In the genomic region with DNA sequence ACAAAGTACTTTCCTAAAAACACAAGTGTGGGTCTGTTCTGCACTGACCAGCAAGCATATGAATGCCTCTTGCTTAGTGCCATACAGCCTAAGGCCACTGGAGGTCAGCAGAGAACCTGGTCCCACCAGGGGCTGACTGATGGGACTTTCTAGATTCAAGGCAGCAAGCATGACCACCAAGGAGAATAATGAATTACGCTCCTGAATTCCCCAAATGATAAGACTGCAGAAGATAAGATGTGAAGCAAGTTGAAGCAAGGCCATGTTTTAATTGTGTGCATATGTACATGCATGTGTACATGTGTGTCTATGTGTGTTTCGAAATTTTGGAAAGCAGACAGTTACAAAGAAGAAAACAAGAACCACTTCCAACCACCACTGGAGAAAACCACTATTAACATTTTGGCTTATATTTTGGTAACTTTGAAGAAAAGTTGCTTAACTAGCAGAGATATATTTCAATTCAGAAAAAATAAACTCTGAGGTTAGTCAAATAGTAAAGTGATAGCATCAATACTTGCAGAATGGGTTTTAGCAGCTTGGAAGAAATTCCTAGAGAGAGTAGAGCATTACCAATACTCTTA, we compare ENCODE assay signal across 8 cellular contexts.
DNase-seq lines count a peak whose midpoint lies in the region; ATAC-seq and TF ChIP-seq lines count a peak whose summit lies in the region.

No MANE protein-coding gene starts in this region.

- H4K8ac ChIP-seq in IMR-90 (ENCODE audit: low read depth in 2 of 2, low read length in 2 of 2): no peak overlapping the region

- peaks cover 7% of the 10 kb centered on the region for H3K4me1 Mint-ChIP-seq in activated T-helper 2 cell treated with anti-CD3 and anti-CD28 coated beads, Interferon-gamma antibody, Interleukin-2, Interleukin-4, amounts not matched to agents 10 μg/mL and 5 μg/mL and 100 μg/mL, durations not matched to agents 14 hours and 24 hours and 36 hours (ENCODE audit: low read depth)
- peaks cover 2% of the 10 kb centered on the region for H3K4me1 Mint-ChIP-seq in osteocyte (ENCODE audit: unreplicated experiment)

- H3K27me3 Mint-ChIP-seq in activated T-helper 2 cell treated with anti-CD3 and anti-CD28 coated beads, Interferon-gamma antibody, Interleukin-2, Interleukin-4, amounts not matched to agents 10 μg/mL and 5 μg/mL and 100 μg/mL, durations not matched to agents 14 hours and 24 hours and 36 hours (ENCODE audit: low read depth): no peaks in the 10 kb centered on the region
- no peaks in the 10 kb centered on the region for H3K27me3 Mint-ChIP-seq in osteocyte (ENCODE audit: unreplicated experiment)

- H3K4me1 ChIP-seq in IMR-90 (ENCODE audit: control insufficient read depth, insufficient read depth, low read length) (no peaks in the 10 kb centered on the region), foreskin keratinocyte (no peaks in the 10 kb centered on the region), tibial nerve (no peaks in the 10 kb centered on the region)

- in situ Hi-C loops in IMR-90 (cut with MboI; ENCODE audit: low sequenced_read_pairs): loop anchor here (10.0 to 25.0 kb wide), 2 partner anchors 197 to 559 kb away; partner anchors contain the start of gene CAVIN4

- no TSS peak for BruUV-seq in IMR-90 (replicated peaks; lab: Mats Ljungman, UMichigan)

- H3K9me3 ChIP-seq in IMR-90 (ENCODE audit: control insufficient read depth, insufficient read depth, low read length) (0 out of 2 replicates have a peak, but pooled peaks cover 2% of the 10 kb centered on the region), tibial nerve (peaks cover 0 to 8% (median 1%) of the 10 kb centered on the region in 4 donors)

- peaks cover 11% of the 10 kb centered on the region for H4K20me1 ChIP-seq in IMR-90 (ENCODE audit: insufficient read depth, low read length)

- H3K18ac ChIP-seq in IMR-90 (ENCODE audit: low read depth, low read length): no peak overlapping the region

- H3K27me3 ChIP-seq in IMR-90 (ENCODE audit: control insufficient read depth, insufficient read depth, low read length) (no peaks in the 10 kb centered on the region), foreskin keratinocyte (no peaks in the 10 kb centered on the region), tibial nerve (no peaks in the 10 kb centered on the region)

- no peak overlapping the region for H3K4ac ChIP-seq in IMR-90 (ENCODE audit: low read depth, low read length)

- no peak overlapping the region for H2BK120ac ChIP-seq in IMR-90 (ENCODE audit: low read depth, low read length)

- H3K27ac Mint-ChIP-seq in activated T-helper 2 cell treated with anti-CD3 and anti-CD28 coated beads, Interferon-gamma antibody, Interleukin-2, Interleukin-4, amounts not matched to agents 10 μg/mL and 5 μg/mL and 100 μg/mL, durations not matched to agents 14 hours and 24 hours and 36 hours: no peak overlapping the region
- H3K27ac Mint-ChIP-seq in osteocyte (ENCODE audit: unreplicated experiment): no peak overlapping the region

- intact Hi-C loops in IMR-90 (cut with micrococcal nuclease): loop anchor here (1.0 to 5.0 kb wide), 6 partner anchors 70 to 567 kb away; partner anchors contain the start of genes ERP44 and NR4A3
- intact Hi-C loops in activated T-helper 2 cell treated with anti-CD3 and anti-CD28 coated beads, Interferon-gamma antibody, Interleukin-2, Interleukin-4, amounts not matched to agents 10 μg/mL and 5 μg/mL and 100 μg/mL, durations not matched to agents 14 hours and 24 hours and 36 hours (cut with micrococcal nuclease): loop anchor here (1.0 to 2.0 kb wide), 4 partner anchors 59 to 567 kb away; no protein-coding TSS in a partner anchor

- H3K36me3 ChIP-seq in IMR-90 (ENCODE audit: control insufficient read depth, insufficient read depth, low read length) (peaks cover 4% of the 10 kb centered on the region; the same call in 1 of the 2 replicates), tibial nerve (peaks cover 0 to 28% (median 0%) of the 10 kb centered on the region in 3 donors)

- H4K5ac ChIP-seq in IMR-90 (ENCODE audit: low read depth, low read length): no peak overlapping the region

- H3K9me1 ChIP-seq in IMR-90 (ENCODE audit: insufficient read depth, low read length): no peaks in the 10 kb centered on the region; the same call in 1 of the 2 replicates

- no peak overlapping the region for H3K14ac ChIP-seq in IMR-90 (replicated peaks; ENCODE audit: low read depth, low read length)

- no peak overlapping the region for H3K9ac ChIP-seq in IMR-90 (ENCODE audit: low read depth, low read length)

- WGBS in IMR-90 (ENCODE audit: extremely low coverage in 2 of 2, insufficient read length in 1 of 2), 2 experiments: no CpG with 5 or more reads among the region's 2 CpGs
- WGBS in tibial nerve, 2 donors: 61 to 62% methylated on average over 2 of the region's 2 CpGs

- no peak overlapping the region for H3K56ac ChIP-seq in IMR-90 (ENCODE audit: extremely low read depth, insufficient read depth, low read length)

- H3K79me1 ChIP-seq in IMR-90 (ENCODE audit: low read depth in 1 of 2, low read length in 2 of 2): peaks cover 10 to 19% of the 10 kb centered on the region in 2 experiments; a peak in 3 of 4 replicates

- dilution Hi-C loops in IMR-90 (cut with HindIII; ENCODE audit: low sequenced_read_pairs, unreplicated experiment): no loop called here

- no peak overlapping the region for H2AK9ac ChIP-seq in IMR-90 (replicated peaks; ENCODE audit: low read depth, low read length, poor library complexity)

- peak; percentile 92 for TF ChIP-seq RAD21 in IMR-90 (IDR thresholded peaks at IDR 0.05; ENCODE audit: low read length)

- H2BK5ac ChIP-seq in IMR-90 (ENCODE audit: low read depth, low read length, poor library complexity, severe bottlenecking): no peak overlapping the region

- CTCF ChIA-PET in IMR-90 (lab: Yijun Ruan, JAX): no interaction called here

- H2AFZ ChIP-seq in IMR-90 (replicated peaks; ENCODE audit: low read length, poor library complexity): no peak overlapping the region

- H3K27ac ChIP-seq in IMR-90 (ENCODE audit: insufficient read depth, low read length) (no peak overlapping the region), foreskin keratinocyte (no peak overlapping the region), tibial nerve (no peak overlapping the region)

- peak; percentile 85 for TF ChIP-seq CTCF in IMR-90 (conservative IDR thresholded peaks at IDR 0.05; ENCODE audit: low read depth, low read length)
- TF ChIP-seq CTCF in foreskin keratinocyte (conservative IDR thresholded peaks at IDR 0.05): peak; percentile 86
- peak; percentile 94 for TF ChIP-seq CTCF in osteocyte (IDR thresholded peaks at IDR 0.05)
- peak; percentile 64 to 86 (median 80) for TF ChIP-seq CTCF in tibial nerve (IDR thresholded peaks at IDR 0.05)

- no peak overlapping the region for H2BK20ac ChIP-seq in IMR-90 (ENCODE audit: low read depth, low read length)

- peaks cover 20% of the 10 kb centered on the region for H3K36me3 Mint-ChIP-seq in activated T-helper 2 cell treated with anti-CD3 and anti-CD28 coated beads, Interferon-gamma antibody, Interleukin-2, Interleukin-4, amounts not matched to agents 10 μg/mL and 5 μg/mL and 100 μg/mL, durations not matched to agents 14 hours and 24 hours and 36 hours (ENCODE audit: low read depth)
- peaks cover 20% of the 10 kb centered on the region for H3K36me3 Mint-ChIP-seq in osteocyte (ENCODE audit: unreplicated experiment)

- H3K4me3 ChIP-seq in IMR-90 (ENCODE audit: insufficient read depth, low read depth, low read length) (no peak overlapping the region), tibial nerve (no peak overlapping the region)

- H3K9me3 Mint-ChIP-seq in activated T-helper 2 cell treated with anti-CD3 and anti-CD28 coated beads, Interferon-gamma antibody, Interleukin-2, Interleukin-4, amounts not matched to agents 10 μg/mL and 5 μg/mL and 100 μg/mL, durations not matched to agents 14 hours and 24 hours and 36 hours: peaks cover 8% of the 10 kb centered on the region
- H3K9me3 Mint-ChIP-seq in osteocyte (ENCODE audit: unreplicated experiment): peaks cover 12% of the 10 kb centered on the region

- H2BK15ac ChIP-seq in IMR-90 (ENCODE audit: low read depth, low read length): no peak overlapping the region

- ATAC-seq in GM21576 (IDR thresholded peaks at IDR 0.05; ENCODE audit: unreplicated experiment) (peak; percentile 85), IMR-90 (ENCODE audit: low read depth) (peak; percentile 99), foreskin keratinocyte (peak; percentile 98)

- H3K4me2 ChIP-seq in IMR-90 (ENCODE audit: low read depth, low read length): no peak overlapping the region

- POLR2A ChIA-PET in IMR-90 (lab: Charles Lee; ENCODE audit: unreplicated experiment): interaction anchor here (0.6 kb wide), 1 partner anchor 36 kb away, joined by 5 read pairs; no protein-coding TSS in a partner anchor

- no peak for TF ChIP-seq EP300 in tibial nerve (IDR thresholded peaks at IDR 0.05)

- H3K4me3 Mint-ChIP-seq in activated T-helper 2 cell treated with anti-CD3 and anti-CD28 coated beads, Interferon-gamma antibody, Interleukin-2, Interleukin-4, amounts not matched to agents 10 μg/mL and 5 μg/mL and 100 μg/mL, durations not matched to agents 14 hours and 24 hours and 36 hours (ENCODE audit: low read depth): no peak overlapping the region
- no peak overlapping the region for H3K4me3 Mint-ChIP-seq in osteocyte (ENCODE audit: unreplicated experiment)

- peak; percentile 70 for DNase-seq in EL
- DNase-seq in IMR-90: peak; percentile 76
- peak; percentile 70 for DNase-seq in RPMI7951 (ENCODE audit: low read depth)
- DNase-seq in activated T-helper 2 cell treated with anti-CD3 and anti-CD28 coated beads, Interferon-gamma antibody, Interleukin-2, Interleukin-4, amounts not matched to agents 10 μg/mL and 5 μg/mL and 100 μg/mL, durations not matched to agents 14 hours and 24 hours and 36 hours (ENCODE audit: low spot score): peak; percentile 50
- peak in 1 of 2 donors; percentile 39 for DNase-seq in foreskin keratinocyte
- peak; percentile 88 for DNase-seq in osteocyte (ENCODE audit: extremely low spot score, unreplicated experiment)
- DNase-seq in tibial nerve (ENCODE audit: low spot score in 2 of 2): peak; percentile 39 to 75

- no peak overlapping the region for H4K91ac ChIP-seq in IMR-90 (ENCODE audit: insufficient read depth, low read depth, low read length)

- no peak overlapping the region for H2AK5ac ChIP-seq in IMR-90 (ENCODE audit: low read depth, low read length)

- TF ChIP-seq POLR2A in IMR-90 (IDR thresholded peaks at IDR 0.05; ENCODE audit: low read depth, low read length) (no peak), tibial nerve (IDR thresholded peaks at IDR 0.05) (no peak)

- no peak overlapping the region for H3K23ac ChIP-seq in IMR-90 (ENCODE audit: low read depth, low read length)

TF ChIP-seq in IMR-90, 13 proteins besides CTCF, POLR2A, EP300 and RAD21 (continues in another document):
- TF ChIP-seq, protein P1, sequence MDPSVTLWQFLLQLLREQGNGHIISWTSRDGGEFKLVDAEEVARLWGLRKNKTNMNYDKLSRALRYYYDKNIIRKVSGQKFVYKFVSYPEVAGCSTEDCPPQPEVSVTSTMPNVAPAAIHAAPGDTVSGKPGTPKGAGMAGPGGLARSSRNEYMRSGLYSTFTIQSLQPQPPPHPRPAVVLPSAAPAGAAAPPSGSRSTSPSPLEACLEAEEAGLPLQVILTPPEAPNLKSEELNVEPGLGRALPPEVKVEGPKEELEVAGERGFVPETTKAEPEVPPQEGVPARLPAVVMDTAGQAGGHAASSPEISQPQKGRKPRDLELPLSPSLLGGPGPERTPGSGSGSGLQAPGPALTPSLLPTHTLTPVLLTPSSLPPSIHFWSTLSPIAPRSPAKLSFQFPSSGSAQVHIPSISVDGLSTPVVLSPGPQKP (IDR thresholded peaks at IDR 0.05; ENCODE audit: borderline replicate concordance, low read depth, low read length): no peak
